ENCODE assay signal across 1 cellular context in genomic region chr7:27128034-27128433, GRCh38.
TF ChIP-seq lines count a peak whose summit lies in the region.

No MANE protein-coding gene starts in this region.

TF ChIP-seq in HEK293, 187 proteins besides CTCF, POLR2A, EP300 and RAD21 (continued from another document):
- TF ChIP-seq ZBTB49 (tag by site-specific recombination; IDR thresholded peaks at IDR 0.05; ENCODE audit: low read depth) (no peak), ZSCAN30 (tag by site-specific recombination; IDR thresholded peaks at IDR 0.05) (no peak), HIC1 (tag by site-specific recombination; IDR thresholded peaks at IDR 0.05) (no peak), ZNF621 (tag by site-specific recombination; IDR thresholded peaks at IDR 0.05) (no peak), TCF7L2 (IDR thresholded peaks at IDR 0.05; ENCODE audit: borderline replicate concordance, low read depth, low read length) (no peak), ZNF174 (tag by site-specific recombination; IDR thresholded peaks at IDR 0.05) (no peak), ZNF747 (tag by site-specific recombination; IDR thresholded peaks at IDR 0.05) (no peak)
